Comparison of ENCODE assay signal across 9 cellular contexts in genomic region chr2:241638940-241639339, GRCh38. TPM values are rescaled to one million over a fixed set of nuclear protein-coding genes. Genes with fewer than 3 reads are reported as not detected.
A peak's percentile ranks its signal among the peaks of the same experiment; 100 is the strongest.
DNase-seq lines count a peak whose midpoint lies in the region; ATAC-seq, FAIRE-seq and TF ChIP-seq lines count a peak whose summit lies in the region.
"Had no signal": no experiment of that assay in that cellular context is flagged by ENCODE, and none has a peak within 500 bp of the region (broad histone marks: within the 10 kb centered on the region; RNA-seq: fewer than 3 reads in every experiment).

No MANE protein-coding gene starts in this region.

- H2AFZ ChIP-seq in OCI-LY1 (ENCODE audit: low read length) = no peak overlapping the region

- H3K36me3 ChIP-seq in OCI-LY1 (ENCODE audit: insufficient read depth, low read length) (peaks cover 28% of the 10 kb centered on the region), endodermal cell (ENCODE audit: control insufficient read depth, insufficient read depth, low read length) (peaks cover 21% of the 10 kb centered on the region), pancreas (no peaks in the 10 kb centered on the region)

- ATAC-seq in pancreas = no peak
- ATAC-seq in GM19035 (IDR thresholded peaks at IDR 0.05; ENCODE audit: unreplicated experiment) = no peak

- no peaks in the 10 kb centered on the region for H3F3A ChIP-seq in OCI-LY1 (ENCODE audit: insufficient read depth, low read length)

- DNase-seq in Calu3 (no peak), endodermal cell (no peak), pancreas (peak in 1 of 6 donors; percentile 69), NCI-H2196 (lab: John Stamatoyannopoulos, UW; ENCODE audit: unreplicated experiment) (no peak), erythroblast (lab: John Stamatoyannopoulos, UW) (no peak), cortex of kidney (lab: John Stamatoyannopoulos, UW) (no peak)
- DNase-seq: Peyer's patch had no signal

- BruUV-seq in Calu3 (replicated peaks; lab: Mats Ljungman, UMichigan) = no TSS peak

- H3K9me3 Mint-ChIP-seq in Calu3 (ENCODE audit: low read depth, unreplicated experiment) (no peaks in the 10 kb centered on the region), endodermal cell (peaks cover 6% of the 10 kb centered on the region)

- peak overlapping the region; percentile 65; the same call in 1 of the 2 replicates for H3K4me2 ChIP-seq in OCI-LY1 (ENCODE audit: low read length)

- H3K9ac ChIP-seq in OCI-LY1 (ENCODE audit: low read length) (no peak overlapping the region), endodermal cell (ENCODE audit: extremely low read depth, low read length, poor library complexity, severe bottlenecking) (no peak overlapping the region)

- no peak for FAIRE-seq in pancreas (lab: Jason Lieb, UNC)

- H3K27ac Mint-ChIP-seq in Calu3 (ENCODE audit: unreplicated experiment) (peak overlapping the region; percentile 40), endodermal cell (peak overlapping the region; percentile 66)

- H3K4me1 ChIP-seq in OCI-LY1 (ENCODE audit: insufficient read depth, low read length, severe bottlenecking) (peaks cover 23% of the 10 kb centered on the region), endodermal cell (ENCODE audit: control insufficient read depth, insufficient read depth, low read length) (no peaks in the 10 kb centered on the region), pancreas (peaks cover 8 to 18% (median 17%) of the 10 kb centered on the region in 3 donors)

- no peaks in the 10 kb centered on the region for H4K20me1 ChIP-seq in OCI-LY1 (ENCODE audit: insufficient read depth, low read length)

- H3K4me1 Mint-ChIP-seq in Calu3 (ENCODE audit: low read depth, unreplicated experiment) (peaks cover 33% of the 10 kb centered on the region), endodermal cell (peaks cover 28% of the 10 kb centered on the region)

- WGBS in endodermal cell (ENCODE audit: insufficient coverage in 1 of 2, insufficient read length in 1 of 2), 2 experiments = 96 to 97% methylated on average over 14 of the region's 14 CpGs
- 96 to 98% methylated on average over 14 of the region's 14 CpGs for WGBS in pancreas, 2 donors

- peak overlapping the region; percentile 72 for H3K4me3 ChIP-seq in OCI-LY1 (ENCODE audit: low read depth, low read length, poor library complexity, severe bottlenecking)
- H3K4me3 ChIP-seq in endodermal cell (ENCODE audit: low read length) = peak overlapping the region; percentile 83
- peak overlapping the region in 3 of 4 donors; percentile 0 to 88 (median 87) for H3K4me3 ChIP-seq in pancreas

- peaks cover 62% of the 10 kb centered on the region for H3K79me2 ChIP-seq in OCI-LY1 (ENCODE audit: insufficient read depth, low read length)

- no peak for TF ChIP-seq POLR2A in erythroblast (IDR thresholded peaks at IDR 0.05; ENCODE audit: low read length)

- CTCF ChIA-PET in Calu3 (lab: Charles Lee) = no interaction called here

- H3K9me3 ChIP-seq in OCI-LY1 (ENCODE audit: low read length) (peaks cover 15% of the 10 kb centered on the region), endodermal cell (ENCODE audit: control insufficient read depth, low read length) (peaks cover 15% of the 10 kb centered on the region), pancreas (no peaks in the 10 kb centered on the region)
- H3K9me3 ChIP-seq: Peyer's patch had no signal

- intact Hi-C loops in Calu3 (cut with micrococcal nuclease; ENCODE audit: unreplicated experiment) (no loop called here), pancreas (cut with DNase I) (loop anchor here in 1 of 3 donors (1.0 kb wide), 1 partner anchor 14 kb away; no protein-coding TSS in a partner anchor)

- no peaks in the 10 kb centered on the region for H3K9me2 ChIP-seq in OCI-LY1 (ENCODE audit: low read depth, low read length)

- no peak overlapping the region for H3K27ac ChIP-seq in OCI-LY1 (ENCODE audit: low read depth, low read length, poor library complexity, severe bottlenecking)
- no peak overlapping the region for H3K27ac ChIP-seq in endodermal cell (ENCODE audit: low read depth, low read length)
- no peak overlapping the region for H3K27ac ChIP-seq in pancreas

- H3K36me3 Mint-ChIP-seq in Calu3 (ENCODE audit: insufficient read depth, unreplicated experiment) (peaks cover 66% of the 10 kb centered on the region), endodermal cell (ENCODE audit: low read depth) (peaks cover 24% of the 10 kb centered on the region)

- no peaks in the 10 kb centered on the region for H3K27me3 ChIP-seq in OCI-LY1 (ENCODE audit: insufficient read depth, low read length)
- H3K27me3 ChIP-seq in endodermal cell (ENCODE audit: control insufficient read depth, insufficient read depth, low read length, poor library complexity, severe bottlenecking) = no peaks in the 10 kb centered on the region
- H3K27me3 ChIP-seq in pancreas = no peaks in the 10 kb centered on the region
- H3K27me3 ChIP-seq: Peyer's patch had no signal

- H3K4me3 Mint-ChIP-seq in Calu3 (ENCODE audit: low read depth, unreplicated experiment) = peak overlapping the region; percentile 74
- H3K4me3 Mint-ChIP-seq in endodermal cell = peak overlapping the region; percentile 77

- no peaks in the 10 kb centered on the region for H3K27me3 Mint-ChIP-seq in Calu3 (ENCODE audit: unreplicated experiment)
- H3K27me3 Mint-ChIP-seq in endodermal cell (ENCODE audit: insufficient read depth) = no peaks in the 10 kb centered on the region

- TF ChIP-seq CTCF in Calu3 (IDR thresholded peaks at IDR 0.05; ENCODE audit: unreplicated experiment) (no peak), OCI-LY1 (IDR thresholded peaks at IDR 0.05; ENCODE audit: low read length) (no peak), endodermal cell (conservative IDR thresholded peaks at IDR 0.05) (no peak), pancreas (IDR thresholded peaks at IDR 0.05) (no peak)

RNA-seq across cellular contexts. Expression of gene ATG4B, which starts 1.4 kb away (rescaled TPM):
- total RNA-seq in Calu3 (2022) (93.0 and 95.3 TPM in 2 replicates), endodermal cell (100 to 1,000 TPM; 126 to 166 TPM), pancreas (10 to 100 TPM; 22.8 to 65.2 (median 30.4) TPM)
- 113 TPM for polyA plus RNA-seq in endodermal cell (2013, experiment 1 of 2)
- polyA plus RNA-seq in endodermal cell (2013, experiment 2 of 2) = 98.7 TPM
- 100 to 1,000 TPM in 1 of 2 donors, 10 to 100 TPM in 1; 64.6 to 107 TPM for polyA plus RNA-seq in pancreas

RNA-seq across cellular contexts. Expression of gene THAP4, which starts 2.0 kb away (rescaled TPM):
- total RNA-seq in Calu3 (2022) (53.6 and 57.5 TPM in 2 replicates), endodermal cell (10 to 100 TPM; 54.6 to 66.1 TPM), pancreas (10 to 100 TPM; 22.4 to 28.7 (median 25.8) TPM)
- 40.7 TPM for polyA plus RNA-seq in endodermal cell (2013, experiment 1 of 2)
- 36.6 TPM for polyA plus RNA-seq in endodermal cell (2013, experiment 2 of 2)
- 10 to 100 TPM; 37.4 to 42.9 TPM for polyA plus RNA-seq in pancreas

RNA-seq across cellular contexts. Expression of gene DTYMK, which starts 47.7 kb away (rescaled TPM):
- total RNA-seq in Calu3 (2022) = 67.6 and 80.7 TPM in 2 replicates
- 10 to 100 TPM; 60.9 to 62.4 TPM for total RNA-seq in endodermal cell
- 66.3 TPM for polyA plus RNA-seq in endodermal cell (2013, experiment 1 of 2)
- polyA plus RNA-seq in endodermal cell (2013, experiment 2 of 2) = 64.8 TPM
- 1 to 10 TPM; 3.7 to 9.4 (median 7.0) TPM for total RNA-seq in pancreas
- 10 to 100 TPM in 1 of 2 donors, 1 to 10 TPM in 1; 9.8 to 11.0 TPM for polyA plus RNA-seq in pancreas
